In genomic region chr2:231708050-231708772, GRCh38 we compare ENCODE assay signal across 1 cellular context.
TF ChIP-seq lines count a peak whose summit lies in the region.

Gene PTMA, plus strand, starts transcription at chr2:231708525. Its CDS starts 182 bp downstream, at chr2:231708707.

TF ChIP-seq in HEK293, 187 proteins besides CTCF, POLR2A, EP300 and RAD21 (continued from another document):
- TF ChIP-seq ZNF148 (tag by site-specific recombination; IDR thresholded peaks at IDR 0.05; ENCODE audit: borderline replicate concordance) (no peak), ZBTB20 (tag by site-specific recombination; IDR thresholded peaks at IDR 0.05) (no peak; the same call in 1 of the 2 replicates), ZFP37 (tag by site-specific recombination; IDR thresholded peaks at IDR 0.05) (peak; percentile 89; the same call in 1 of the 2 replicates), ZNF202 (tag by site-specific recombination; IDR thresholded peaks at IDR 0.05; ENCODE audit: borderline replicate concordance) (no peak), ZNF776 (tag by site-specific recombination; IDR thresholded peaks at IDR 0.05; ENCODE audit: borderline replicate concordance) (no peak), ZNF449 (tag by site-specific recombination; IDR thresholded peaks at IDR 0.05) (peak; percentile 52; the same call in 1 of the 2 replicates), ZNF169 (tag by site-specific recombination; IDR thresholded peaks at IDR 0.05) (no peak), ZNF311 (tag by site-specific recombination; IDR thresholded peaks at IDR 0.05; ENCODE audit: borderline replicate concordance) (no peak), ZNF114 (tag by site-specific recombination; IDR thresholded peaks at IDR 0.05) (no peak), ZBTB48 (tag by site-specific recombination; IDR thresholded peaks at IDR 0.05) (no peak), ZNF704 (tag by site-specific recombination; IDR thresholded peaks at IDR 0.05) (no peak), ZNF488 (tag by site-specific recombination; IDR thresholded peaks at IDR 0.05) (no peak), ZSCAN30 (tag by site-specific recombination; IDR thresholded peaks at IDR 0.05) (peak; percentile 41; the same call in 1 of the 2 replicates), KLF16 (tag by site-specific recombination; IDR thresholded peaks at IDR 0.05) (no peak), ZNF600 (tag by site-specific recombination; IDR thresholded peaks at IDR 0.05) (no peak), ZNF621 (tag by site-specific recombination; IDR thresholded peaks at IDR 0.05) (no peak), ZNF157 (tag by site-specific recombination; IDR thresholded peaks at IDR 0.05) (no peak), ZNF692 (tag by site-specific recombination; IDR thresholded peaks at IDR 0.05) (peak; percentile 99), ZNF701 (tag by site-specific recombination; IDR thresholded peaks at IDR 0.05) (no peak), ZNF266 (tag by site-specific recombination; IDR thresholded peaks at IDR 0.05; ENCODE audit: low read depth) (no peak), ZBTB49 (tag by site-specific recombination; IDR thresholded peaks at IDR 0.05; ENCODE audit: low read depth) (no peak), REPIN1 (tag by site-specific recombination; IDR thresholded peaks at IDR 0.05; ENCODE audit: low read depth) (no peak), ZNF37A (tag by site-specific recombination; IDR thresholded peaks at IDR 0.05) (no peak), HOXA7 (CRISPR knock-in tag; IDR thresholded peaks at IDR 0.05; ENCODE audit: borderline replicate concordance) (no peak), ZNF133 (tag by site-specific recombination; IDR thresholded peaks at IDR 0.05) (no peak), KLF10 (tag by site-specific recombination; IDR thresholded peaks at IDR 0.05) (peak; percentile 70; the same call in 1 of the 2 replicates), TSHZ1 (tag by site-specific recombination; IDR thresholded peaks at IDR 0.05; ENCODE audit: borderline replicate concordance) (peak; percentile 38; the same call in 1 of the 2 replicates), ZNF571 (tag by site-specific recombination; IDR thresholded peaks at IDR 0.05) (no peak), ZNF174 (tag by site-specific recombination; IDR thresholded peaks at IDR 0.05) (no peak), ZNF2 (tag by site-specific recombination; IDR thresholded peaks at IDR 0.05) (0 out of 2 replicates have a peak, but pooled peaks have one; percentile 50), ZSCAN16 (tag by site-specific recombination; IDR thresholded peaks at IDR 0.05) (no peak), ZBTB8A (tag by site-specific recombination; IDR thresholded peaks at IDR 0.05) (no peak), ZNF404 (tag by site-specific recombination; IDR thresholded peaks at IDR 0.05) (no peak), ZNF239 (tag by site-specific recombination; IDR thresholded peaks at IDR 0.05) (no peak), ZNF664 (tag by site-specific recombination; IDR thresholded peaks at IDR 0.05) (no peak), INSM2 (tag by site-specific recombination; IDR thresholded peaks at IDR 0.05) (no peak), ZFP3 (tag by site-specific recombination; IDR thresholded peaks at IDR 0.05; ENCODE audit: low read depth) (no peak), SALL2 (tag by site-specific recombination; IDR thresholded peaks at IDR 0.05; ENCODE audit: borderline replicate concordance) (no peak), YY1 (tag by site-specific recombination; IDR thresholded peaks at IDR 0.05) (no peak)
